Comparison of ENCODE assay signal across 8 cellular contexts in the genomic region with DNA sequence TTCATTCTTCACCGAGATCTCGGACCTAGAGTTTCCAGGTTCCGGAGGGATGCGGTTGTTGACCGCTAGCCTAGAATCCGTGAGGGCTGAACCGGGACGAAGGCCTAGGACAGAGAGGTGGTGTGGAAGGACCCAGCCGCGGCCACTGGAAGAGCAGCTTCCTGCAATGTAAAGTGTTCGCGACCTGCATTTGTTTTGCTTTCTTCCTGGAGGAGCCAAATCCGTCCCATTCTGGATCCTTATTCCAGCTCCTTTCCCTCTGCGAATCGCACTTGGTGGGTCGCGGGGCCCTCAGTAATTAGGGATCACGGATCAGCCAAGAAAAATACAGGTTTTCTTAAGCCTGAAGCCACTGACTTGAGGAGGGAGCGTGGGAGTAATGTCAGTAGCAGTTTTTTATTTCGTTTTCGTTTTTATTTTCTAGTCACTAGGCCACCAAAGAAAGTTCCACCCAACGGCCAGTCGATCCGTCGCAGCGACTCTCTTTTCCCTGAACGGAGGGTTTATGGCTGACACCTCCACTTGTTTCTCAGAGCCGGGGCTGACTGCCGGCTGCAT. TPM values are rescaled to one million over a fixed set of nuclear protein-coding genes. Genes with fewer than 3 reads are reported as not detected.
DNase-seq lines count a peak whose midpoint lies in the region; ATAC-seq and TF ChIP-seq lines count a peak whose summit lies in the region.

No MANE protein-coding gene starts in this region.

- H3K9me3 Mint-ChIP-seq in IgD-negative memory B cell: peaks cover 0 to 4% (median 0%) of the 10 kb centered on the region in 3 donors

- DNase-seq in colonic mucosa (no peak), hepatic stellate cell (ENCODE audit: low spot score) (no peak), NCI-H146 treated with DMSO at 0.1 percent for 48 hours (lab: John Stamatoyannopoulos, UW; ENCODE audit: unreplicated experiment) (no peak), middle frontal gyrus (ENCODE audit: extremely low spot score, low spot score) (no peak)

- H3K4me1 Mint-ChIP-seq in IgD-negative memory B cell: peaks cover 25 to 37% (median 32%) of the 10 kb centered on the region in 3 donors

- H3K36me3 ChIP-seq in colonic mucosa (no peaks in the 10 kb centered on the region), neuron (ENCODE audit: insufficient read depth, low read length) (no peaks in the 10 kb centered on the region)

- peak overlapping the region; percentile 100 for H3K27ac Mint-ChIP-seq in IgD-negative memory B cell

- ATAC-seq in GM18502 (IDR thresholded peaks at IDR 0.05; ENCODE audit: poor library complexity, unreplicated experiment): peak; percentile 30
- peak; percentile 32 for ATAC-seq in GM21619 (IDR thresholded peaks at IDR 0.05; ENCODE audit: unreplicated experiment)

- intact Hi-C loops in colonic mucosa (cut with DNase I): loop anchor here (10.0 kb wide), 1 partner anchor 113 kb away; no protein-coding TSS in a partner anchor

- H3K27me3 ChIP-seq in colonic mucosa (peaks cover 18% of the 10 kb centered on the region), neuron (ENCODE audit: insufficient read depth, low read length) (peaks cover 3% of the 10 kb centered on the region)

- peak overlapping the region; percentile 83 for H3K27ac ChIP-seq in colonic mucosa

- no peaks in the 10 kb centered on the region for H3K4me1 ChIP-seq in colonic mucosa
- H3K4me1 ChIP-seq in neuron (ENCODE audit: insufficient read depth, low read length): peaks cover 10% of the 10 kb centered on the region

- H3K27me3 Mint-ChIP-seq in IgD-negative memory B cell: no peaks in the 10 kb centered on the region

- peak overlapping the region; percentile 82 to 84 for H3K9ac ChIP-seq in colonic mucosa (ENCODE audit: low read depth in 2 of 2, low read length in 2 of 2)

- no peaks in the 10 kb centered on the region for H3K9me3 ChIP-seq in colonic mucosa
- no peaks in the 10 kb centered on the region for H3K9me3 ChIP-seq in neuron (ENCODE audit: low read length)

- TF ChIP-seq CTCF in colonic mucosa (IDR thresholded peaks at IDR 0.05): no peak

- peaks cover 3% of the 10 kb centered on the region for H3K36me3 Mint-ChIP-seq in IgD-negative memory B cell

- H3K4me3 ChIP-seq in colonic mucosa (peak overlapping the region; percentile 67), neuron (ENCODE audit: low read length) (peak overlapping the region; percentile 57)

- H2AFZ ChIP-seq in neuron (ENCODE audit: low read depth, low read length): peak overlapping the region; percentile 88

- H3K4me3 Mint-ChIP-seq in IgD-negative memory B cell: peak overlapping the region; percentile 98 to 100 (median 100)

RNA-seq across cellular contexts. Expression of a gene that starts 48.6 kb away (rescaled TPM):
- polyA plus RNA-seq in IgD-negative memory B cell: 42.9 TPM
- 1 to 10 TPM; 1.1 to 1.3 TPM for total RNA-seq in colonic mucosa
